ENCODE assay signal across 20 cellular contexts in the genomic region with DNA sequence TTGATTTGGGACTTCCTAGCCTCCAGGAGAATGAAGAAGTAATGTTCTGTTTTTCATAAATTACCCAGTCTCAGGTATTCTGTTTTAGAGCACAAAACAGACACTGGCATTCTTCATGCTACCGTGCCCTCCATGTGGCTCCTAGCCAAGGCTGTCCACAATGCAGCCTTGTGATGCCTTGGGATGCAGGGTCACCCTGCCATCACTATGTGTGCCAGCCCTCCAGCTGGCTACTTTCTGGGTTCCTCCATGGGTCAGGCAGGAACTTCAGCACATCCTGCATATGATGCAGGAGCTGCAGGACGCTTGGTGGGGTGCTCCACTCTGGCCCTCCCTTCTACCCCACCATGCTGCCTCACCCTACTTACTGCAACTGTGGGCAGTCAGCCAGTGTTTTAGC. TPM values are rescaled to one million over a fixed set of nuclear protein-coding genes. Genes with fewer than 3 reads are reported as not detected.
"Had no signal": no experiment of that assay in that cellular context is flagged by ENCODE, and none has a peak within 500 bp of the region (broad histone marks: within the 10 kb centered on the region; RNA-seq: fewer than 3 reads in every experiment).

No MANE protein-coding gene starts in this region.

- H3K4me2 ChIP-seq: smooth muscle cell had no signal

- H3K27ac ChIP-seq: adrenal gland, colonic mucosa, esophagus squamous epithelium, psoas muscle, right lobe of liver, thoracic aorta, uterus had no signal

- H3K36me3 ChIP-seq: adrenal gland, colonic mucosa, esophagus squamous epithelium, right lobe of liver, thoracic aorta, uterus had no signal

- H3K9me3 Mint-ChIP-seq: activated B cell treated with CpG ODN at 0.5 μM for 24 hours; activated CD4-positive, alpha-beta T cell treated with anti-CD3 and anti-CD28 coated beads, Interleukin-2, amount 10 ng/mL, durations not matched to agents 24 days and 14 days; activated naive CD4-positive, alpha-beta T cell treated with anti-CD3 and anti-CD28 coated beads, Interleukin-2, amount 50 U/mL, for 24 hours; nephron progenitor cell; stimulated activated naive CD8-positive, alpha-beta T cell treated with anti-CD3 and anti-CD28 coated beads, Interleukin-15, amount 100 ng/mL, for 72 hours; T-helper 2 cell treated with Interferon-gamma antibody and Interleukin-4, amounts not matched to agents 5 μg/mL and 100 μg/mL, for 36 hours had no signal

- H3K9me3 ChIP-seq: adrenal gland, colonic mucosa, esophagus squamous epithelium, psoas muscle, right lobe of liver, thoracic aorta, uterus had no signal

- H3K36me3 Mint-ChIP-seq: activated naive CD4-positive, alpha-beta T cell treated with anti-CD3 and anti-CD28 coated beads, Interleukin-2, amount 50 U/mL, for 24 hours had no signal

- H3K27ac Mint-ChIP-seq: activated B cell treated with CpG ODN at 0.5 μM for 24 hours; activated CD4-positive, alpha-beta T cell treated with anti-CD3 and anti-CD28 coated beads, Interleukin-2, amount 10 ng/mL, durations not matched to agents 24 days and 14 days; activated CD8-positive, alpha-beta T cell treated with anti-CD3 and anti-CD28 coated beads, Interleukin-2, amount 10 ng/mL, durations not matched to agents 7 days and 5 days; activated naive CD4-positive, alpha-beta T cell treated with anti-CD3 and anti-CD28 coated beads, Interleukin-2, amount 50 U/mL, for 24 hours; stimulated activated naive CD8-positive, alpha-beta T cell treated with anti-CD3 and anti-CD28 coated beads, Interleukin-15, amount 100 ng/mL, for 72 hours; T-helper 2 cell treated with Interferon-gamma antibody and Interleukin-4, amounts not matched to agents 5 μg/mL and 100 μg/mL, for 36 hours had no signal

- H3K27me3 ChIP-seq: colonic mucosa, esophagus squamous epithelium, right lobe of liver, uterus had no signal

- DNase-seq: activated B cell treated with CpG ODN at 0.5 μM for 24 hours; activated CD4-positive, alpha-beta T cell treated with anti-CD3 and anti-CD28 coated beads, Interleukin-2, amount 10 ng/mL, durations not matched to agents 24 days and 14 days; activated CD8-positive, alpha-beta memory T cell treated with anti-CD3 and anti-CD28 coated beads, Interleukin-2, amount 50 U/mL, for 4 hours; activated CD8-positive, alpha-beta T cell treated with anti-CD3 and anti-CD28 coated beads, Interleukin-2, amount 10 ng/mL, durations not matched to agents 7 days and 5 days; activated effector memory CD4-positive, alpha-beta T cell treated with anti-CD3 and anti-CD28 coated beads, Interleukin-2, amount 50 U/mL, for 16 hours; activated T-cell treated with anti-CD3 and anti-CD28 coated beads, Interleukin-2, amount 50 U/mL, for 48 hours; adrenal gland; colonic mucosa; esophagus squamous epithelium; kidney glomerular epithelial cell; left ventricle myocardium superior; nephron progenitor cell; psoas muscle; right lobe of liver; stimulated activated naive CD8-positive, alpha-beta T cell treated with anti-CD3 and anti-CD28 coated beads, Interleukin-15, amount 100 ng/mL, for 72 hours; uterus had no signal

- H3K27me3 Mint-ChIP-seq: activated B cell treated with CpG ODN at 0.5 μM for 24 hours; activated naive CD4-positive, alpha-beta T cell treated with anti-CD3 and anti-CD28 coated beads, Interleukin-2, amount 50 U/mL, for 24 hours had no signal

- H3K4me1 Mint-ChIP-seq: activated CD4-positive, alpha-beta T cell treated with anti-CD3 and anti-CD28 coated beads, Interleukin-2, amount 10 ng/mL, durations not matched to agents 24 days and 14 days; activated naive CD4-positive, alpha-beta T cell treated with anti-CD3 and anti-CD28 coated beads, Interleukin-2, amount 50 U/mL, for 24 hours; stimulated activated naive CD8-positive, alpha-beta T cell treated with anti-CD3 and anti-CD28 coated beads, Interleukin-15, amount 100 ng/mL, for 72 hours had no signal

- H3K4me1 ChIP-seq: colonic mucosa, uterus had no signal

- H3K4me3 ChIP-seq: adrenal gland, colonic mucosa, esophagus squamous epithelium, psoas muscle, right lobe of liver, smooth muscle cell, thoracic aorta, uterus had no signal

- ATAC-seq: activated CD8-positive, alpha-beta T cell treated with anti-CD3 and anti-CD28 coated beads, Interleukin-2, amount 10 ng/mL, durations not matched to agents 7 days and 5 days; left ventricle myocardium superior; psoas muscle; right lobe of liver; stimulated activated naive CD8-positive, alpha-beta T cell treated with anti-CD3 and anti-CD28 coated beads, Interleukin-15, amount 100 ng/mL, for 72 hours had no signal

- H3K4me3 Mint-ChIP-seq: activated B cell treated with CpG ODN at 0.5 μM for 24 hours; activated CD4-positive, alpha-beta T cell treated with anti-CD3 and anti-CD28 coated beads, Interleukin-2, amount 10 ng/mL, durations not matched to agents 24 days and 14 days; activated CD8-positive, alpha-beta T cell treated with anti-CD3 and anti-CD28 coated beads, Interleukin-2, amount 10 ng/mL, durations not matched to agents 7 days and 5 days; activated naive CD4-positive, alpha-beta T cell treated with anti-CD3 and anti-CD28 coated beads, Interleukin-2, amount 50 U/mL, for 24 hours; nephron progenitor cell; stimulated activated naive CD8-positive, alpha-beta T cell treated with anti-CD3 and anti-CD28 coated beads, Interleukin-15, amount 100 ng/mL, for 72 hours; T-helper 2 cell treated with Interferon-gamma antibody and Interleukin-4, amounts not matched to agents 5 μg/mL and 100 μg/mL, for 36 hours had no signal

RNA-seq across cellular contexts. Expression of a gene that starts 59.7 kb away (rescaled TPM):
- total RNA-seq: activated CD8-positive, alpha-beta T cell treated with anti-CD3 and anti-CD28 coated beads, Interleukin-2, amount 10 ng/mL, durations not matched to agents 7 days and 5 days had no signal
